Comparison of ENCODE assay signal across 11 cellular contexts in genomic region chr2:222796413-222797103, GRCh38.
A peak's percentile ranks its signal among the peaks of the same experiment; 100 is the strongest.
DNase-seq lines count a peak whose midpoint lies in the region; ATAC-seq and TF ChIP-seq lines count a peak whose summit lies in the region.
"Had no signal": no experiment of that assay in that cellular context is flagged by ENCODE, and none has a peak within 500 bp of the region (broad histone marks: within the 10 kb centered on the region; RNA-seq: fewer than 3 reads in every experiment).

No MANE protein-coding gene starts in this region.

- in situ Hi-C loops in GM13977 (cut with MboI; ENCODE audit: low pct_unique_long_range_greater_than_20kb, low sequenced_read_pairs, unreplicated experiment): no loop called here

- H3K27ac Mint-ChIP-seq in osteocyte (ENCODE audit: unreplicated experiment): peak overlapping the region; percentile 63
- H3K27ac Mint-ChIP-seq in activated T-cell treated with anti-CD3 and anti-CD28 coated beads, Interleukin-2, amount 50 U/mL, for 72 hours: no peak overlapping the region
- H3K27ac Mint-ChIP-seq in activated T-cell treated with anti-CD3 and anti-CD28 coated beads, Interleukin-2, amount 50 U/mL, for 24 hours: no peak overlapping the region
- H3K27ac Mint-ChIP-seq: activated T-helper 1 cell treated with anti-CD3 and anti-CD28 coated beads, Interleukin-12 subunit alpha, Interleukin-12 subunit beta, Interleukin-2, Interleukin-4 antibody, amounts not matched to agents 30 ng/mL and 10 ng/mL and 1 ng/mL, durations not matched to agents 14 hours and 24 hours and 36 hours; T-helper 1 cell treated with Interleukin-12 subunit alpha and Interleukin-12 subunit beta and Interleukin-4 antibody, amounts not matched to agents 30 μg/mL and 1 μg/mL, for 36 hours had no signal

- no peaks in the 10 kb centered on the region for H3K27me3 Mint-ChIP-seq in osteocyte (ENCODE audit: unreplicated experiment)
- peaks cover 7% of the 10 kb centered on the region for H3K27me3 Mint-ChIP-seq in activated T-cell treated with anti-CD3 and anti-CD28 coated beads, Interleukin-2, amount 50 U/mL, for 72 hours (ENCODE audit: low read depth)
- no peaks in the 10 kb centered on the region for H3K27me3 Mint-ChIP-seq in activated T-cell treated with anti-CD3 and anti-CD28 coated beads, Interleukin-2, amount 50 U/mL, for 24 hours

- ATAC-seq in activated T-cell treated with anti-CD3 and anti-CD28 coated beads, Interleukin-2, amount 50 U/mL, for 72 hours (replicated peaks in 1 of 2): no peak

- no peaks in the 10 kb centered on the region for H3K36me3 Mint-ChIP-seq in osteocyte (ENCODE audit: unreplicated experiment)
- H3K36me3 Mint-ChIP-seq in activated T-cell treated with anti-CD3 and anti-CD28 coated beads, Interleukin-2, amount 50 U/mL, for 72 hours (ENCODE audit: insufficient read depth in 2 of 2): no peaks in the 10 kb centered on the region
- H3K36me3 Mint-ChIP-seq in activated T-cell treated with anti-CD3 and anti-CD28 coated beads, Interleukin-2, amount 50 U/mL, for 24 hours (ENCODE audit: low read depth): no peaks in the 10 kb centered on the region

- TF ChIP-seq CTCF in osteocyte (IDR thresholded peaks at IDR 0.05): no peak
- TF ChIP-seq CTCF in GM13977 (IDR thresholded peaks at IDR 0.05; ENCODE audit: extremely low read depth, insufficient read depth, missing control alignments): no peak

- DNase-seq in EL (peak; percentile 48), NCI-H69 (lab: John Stamatoyannopoulos, UW) (peak; percentile 79), fibroblast of gingiva (ENCODE audit: low read depth) (peak; percentile 13), osteocyte (ENCODE audit: extremely low spot score, unreplicated experiment) (peak; percentile 72), NCI-H128 (lab: John Stamatoyannopoulos, UW; ENCODE audit: unreplicated experiment) (no peak), GM13977 (ENCODE audit: low spot score) (no peak)
- no peak for DNase-seq in activated T-cell treated with anti-CD3 and anti-CD28 coated beads, Interleukin-2, amount 50 U/mL, for 72 hours
- DNase-seq in activated T-cell treated with anti-CD3 and anti-CD28 coated beads, Interleukin-2, amount 50 U/mL, for 24 hours: no peak
- DNase-seq: NCI-H1105 had no signal

- H3K4me3 Mint-ChIP-seq in osteocyte (ENCODE audit: unreplicated experiment): no peak overlapping the region
- H3K4me3 Mint-ChIP-seq in activated T-cell treated with anti-CD3 and anti-CD28 coated beads, Interleukin-2, amount 50 U/mL, for 72 hours: no peak overlapping the region
- no peak overlapping the region for H3K4me3 Mint-ChIP-seq in activated T-cell treated with anti-CD3 and anti-CD28 coated beads, Interleukin-2, amount 50 U/mL, for 24 hours
- H3K4me3 Mint-ChIP-seq: activated T-helper 1 cell treated with anti-CD3 and anti-CD28 coated beads, Interleukin-12 subunit alpha, Interleukin-12 subunit beta, Interleukin-2, Interleukin-4 antibody, amounts not matched to agents 30 ng/mL and 10 ng/mL and 1 ng/mL, durations not matched to agents 14 hours and 24 hours and 36 hours; T-helper 1 cell treated with Interleukin-12 subunit alpha and Interleukin-12 subunit beta and Interleukin-4 antibody, amounts not matched to agents 30 μg/mL and 1 μg/mL, for 36 hours had no signal

- H3K4me1 Mint-ChIP-seq in osteocyte (ENCODE audit: unreplicated experiment): peaks cover 48% of the 10 kb centered on the region
- H3K4me1 Mint-ChIP-seq in activated T-cell treated with anti-CD3 and anti-CD28 coated beads, Interleukin-2, amount 50 U/mL, for 72 hours (ENCODE audit: low read depth): peaks cover 20% of the 10 kb centered on the region
- peaks cover 6% of the 10 kb centered on the region for H3K4me1 Mint-ChIP-seq in activated T-cell treated with anti-CD3 and anti-CD28 coated beads, Interleukin-2, amount 50 U/mL, for 24 hours (ENCODE audit: low read depth)

- no peaks in the 10 kb centered on the region for H3K9me3 Mint-ChIP-seq in osteocyte (ENCODE audit: unreplicated experiment)
- no peaks in the 10 kb centered on the region for H3K9me3 Mint-ChIP-seq in activated T-cell treated with anti-CD3 and anti-CD28 coated beads, Interleukin-2, amount 50 U/mL, for 72 hours
- no peaks in the 10 kb centered on the region for H3K9me3 Mint-ChIP-seq in activated T-cell treated with anti-CD3 and anti-CD28 coated beads, Interleukin-2, amount 50 U/mL, for 24 hours
- H3K9me3 Mint-ChIP-seq: activated T-helper 1 cell treated with anti-CD3 and anti-CD28 coated beads, Interleukin-12 subunit alpha, Interleukin-12 subunit beta, Interleukin-2, Interleukin-4 antibody, amounts not matched to agents 30 ng/mL and 10 ng/mL and 1 ng/mL, durations not matched to agents 14 hours and 24 hours and 36 hours; T-helper 1 cell treated with Interleukin-12 subunit alpha and Interleukin-12 subunit beta and Interleukin-4 antibody, amounts not matched to agents 30 μg/mL and 1 μg/mL, for 36 hours had no signal

Comparison
In these comparisons a context has a peak if more than half of its experiments do, and no peak if none do; other contexts are left out.
1. DNase-seq: peak in EL (single experiment), NCI-H69 (single experiment), fibroblast of gingiva (single experiment) and osteocyte (single experiment); none in NCI-H128 (single experiment), activated T-cell treated with anti-CD3 and anti-CD28 coated beads, Interleukin-2, amount 50 U/mL, for 72 hours (0 of 2), activated T-cell treated with anti-CD3 and anti-CD28 coated beads, Interleukin-2, amount 50 U/mL, for 24 hours (single experiment) and GM13977 (single experiment).